8 cellular contexts compared by ENCODE assay signal in the genomic region with DNA sequence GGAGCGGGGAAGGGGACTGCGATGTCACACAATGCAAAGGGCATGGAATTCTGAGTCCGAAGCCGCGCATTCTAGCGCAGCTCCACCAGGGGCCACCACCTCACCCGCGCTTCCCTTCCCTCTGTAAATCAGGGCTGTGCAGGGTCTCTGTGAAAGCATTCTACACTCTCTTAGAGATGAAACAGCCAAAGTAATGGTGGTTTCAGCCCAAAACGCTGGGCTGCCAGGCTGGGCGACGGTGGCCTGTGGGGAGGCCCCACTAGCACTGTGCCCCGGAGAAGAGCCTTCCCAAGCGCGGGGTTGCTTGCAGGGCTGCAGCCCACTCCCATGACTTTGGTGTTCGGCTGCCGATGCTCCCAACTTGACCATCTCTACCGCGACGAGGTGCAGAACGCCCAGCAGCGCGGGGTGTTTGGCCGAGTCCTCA. TPM values are rescaled to one million over a fixed set of nuclear protein-coding genes. Genes with fewer than 3 reads are reported as not detected.
DNase-seq lines count a peak whose midpoint lies in the region; ATAC-seq and TF ChIP-seq lines count a peak whose summit lies in the region.

No MANE protein-coding gene starts in this region.

- peak overlapping the region; percentile 78 for H3K4me3 Mint-ChIP-seq in T-helper 17 cell

- no peak for DNase-seq in AG04450 (ENCODE audit: low read depth, low spot score)
- DNase-seq in T-helper 17 cell, result no peak
- DNase-seq in fibroblast of villous mesenchyme (ENCODE audit: low read depth), result no peak
- peak; percentile 63 for DNase-seq in sigmoid colon
- no peak for DNase-seq in inferior parietal cortex (ENCODE audit: extremely low spot score)
- no peak for DNase-seq in Ammon's horn (ENCODE audit: low spot score)

- H3K27ac ChIP-seq in AG04450 (ENCODE audit: low read depth, low read length) (no peak overlapping the region), sigmoid colon (no peak overlapping the region)

- peaks cover 3% of the 10 kb centered on the region for H3K36me3 Mint-ChIP-seq in T-helper 17 cell (ENCODE audit: low read depth)

- no peak for TF ChIP-seq EP300 in sigmoid colon (IDR thresholded peaks at IDR 0.05)

- ATAC-seq in T-helper 17 cell (no peak), HG03442 (IDR thresholded peaks at IDR 0.05; ENCODE audit: unreplicated experiment) (no peak)

- no peak for TF ChIP-seq POLR2A in sigmoid colon (IDR thresholded peaks at IDR 0.05)

- TF ChIP-seq CTCF in AG04450 (IDR thresholded peaks at IDR 0.05; ENCODE audit: low read depth, low read length), result peak; percentile 68
- TF ChIP-seq CTCF in GM12872 (IDR thresholded peaks at IDR 0.05; ENCODE audit: insufficient read depth, low read depth, low read length), result peak; percentile 68
- TF ChIP-seq CTCF in fibroblast of villous mesenchyme (IDR thresholded peaks at IDR 0.05; ENCODE audit: insufficient read depth, low read depth, low read length), result peak; percentile 70
- peak in 2 of 4 experiments; percentile 22 to 26 for TF ChIP-seq CTCF in sigmoid colon (IDR thresholded peaks at IDR 0.05)

- H3K9me3 ChIP-seq in AG04450 (ENCODE audit: control insufficient read depth, insufficient read depth, low read length) (peaks cover 9% of the 10 kb centered on the region; the same call in 1 of the 2 replicates), T-helper 17 cell (ENCODE audit: control insufficient read depth, low read length, poor library complexity, severe bottlenecking) (no peaks in the 10 kb centered on the region), sigmoid colon (no peaks in the 10 kb centered on the region)

- H3K4me3 ChIP-seq in AG04450 (ENCODE audit: low read depth, low read length) (no peak overlapping the region), fibroblast of villous mesenchyme (ENCODE audit: low read depth, low read length) (no peak overlapping the region), sigmoid colon (no peak overlapping the region)

- CTCF ChIA-PET in AG04450 (lab: Charles Lee), result interaction anchor here (1.0 to 3.3 kb wide), 8 partner anchors 8 to 158 kb away, joined by 3 to 13 read pairs (median 4); no protein-coding TSS in a partner anchor

- POLR2A ChIA-PET in AG04450 (lab: Yijun Ruan, JAX), result interaction anchor here (0.9 kb wide), 1 partner anchor 34 kb away, joined by 3 read pairs; no protein-coding TSS in a partner anchor

- H3K27me3 ChIP-seq in AG04450 (ENCODE audit: control insufficient read depth, insufficient read depth, low read length) (peaks cover 15% of the 10 kb centered on the region), sigmoid colon (peaks cover 26 to 89% (median 75%) of the 10 kb centered on the region in 3 donors)

- 45 to 80% methylated on average over 23 of the region's 23 CpGs for WGBS in sigmoid colon, 2 donors

- intact Hi-C loops in sigmoid colon (cut with DNase I), result no loop called here

- H3K4me1 ChIP-seq in sigmoid colon, result peaks cover 0 to 30% (median 19%) of the 10 kb centered on the region in 4 donors

- peak overlapping the region; percentile 98 for H3K27ac Mint-ChIP-seq in T-helper 17 cell

- H3K36me3 ChIP-seq in sigmoid colon, result no peaks in the 10 kb centered on the region

- peaks cover 65% of the 10 kb centered on the region for H3K4me1 Mint-ChIP-seq in T-helper 17 cell

- no peaks in the 10 kb centered on the region for H3K27me3 Mint-ChIP-seq in T-helper 17 cell

RNA-seq across cellular contexts. Expression of a gene that starts 11.4 kb away (rescaled TPM):
- 0.02 and 0.06 TPM in 2 replicates for polyA plus RNA-seq in AG04450 (2011; rRNA removed)
- not detected in 2 replicates for polyA minus RNA-seq in AG04450 (2011; rRNA and poly(A)+ RNA removed)
- 10 to 100 TPM in 1 of 2 donors, 1 to 10 TPM in 1; 5.3 to 12.2 TPM for total RNA-seq in T-helper 17 cell
- under 0.01 and 0.32 TPM in 2 replicates for total RNA-seq in fibroblast of villous mesenchyme
- not detected for total RNA-seq in sigmoid colon
- polyA plus RNA-seq in sigmoid colon, result 1 to 10 TPM in 2 of 3 donors, not detected in 1; 1.2 to 1.6 TPM

RNA-seq across cellular contexts. Expression of a gene that starts 15.3 kb away (rescaled TPM):
- polyA plus RNA-seq in AG04450 (2011; rRNA removed) (10.7 and 13.7 TPM in 2 replicates), sigmoid colon (10 to 100 TPM in 1 of 3 donors, 1 to 10 TPM in 2; 3.0 to 32.8 (median 5.3) TPM)
- 20.3 and 25.0 TPM in 2 replicates for polyA minus RNA-seq in AG04450 (2011; rRNA and poly(A)+ RNA removed)
- total RNA-seq in T-helper 17 cell (10 to 100 TPM; 47.7 to 60.1 TPM), fibroblast of villous mesenchyme (35.4 and 36.4 TPM in 2 replicates), sigmoid colon (10 to 100 TPM in 3 of 4 donors, 1 to 10 TPM in 1; 9.7 to 20.8 (median 19.5) TPM)

RNA-seq across cellular contexts. Expression of a gene that starts 22.1 kb away (rescaled TPM):
- polyA plus RNA-seq in AG04450 (2011; rRNA removed) (0.60 and 1.5 TPM in 2 replicates), sigmoid colon (1 to 10 TPM in 2 of 3 donors, under 1 TPM in 1; 0.23 to 6.1 (median 1.2) TPM)
- 0.17 and 0.32 TPM in 2 replicates for polyA minus RNA-seq in AG04450 (2011; rRNA and poly(A)+ RNA removed)
- total RNA-seq in T-helper 17 cell (1 to 10 TPM; 9.4 to 9.6 TPM), fibroblast of villous mesenchyme (1.3 and 3.5 TPM in 2 replicates), sigmoid colon (1 to 10 TPM; 1.3 to 7.2 (median 2.9) TPM)

RNA-seq across cellular contexts. Expression of a gene that starts 34.8 kb away (rescaled TPM):
- 1.3 and 2.0 TPM in 2 replicates for polyA plus RNA-seq in AG04450 (2011; rRNA removed)
- polyA minus RNA-seq in AG04450 (2011; rRNA and poly(A)+ RNA removed), result 1.6 and 1.7 TPM in 2 replicates
- 1 to 10 TPM; 2.2 to 5.6 TPM for total RNA-seq in T-helper 17 cell
- 0.64 and 2.6 TPM in 2 replicates for total RNA-seq in fibroblast of villous mesenchyme
- 100 to 1,000 TPM in 1 of 4 donors, 10 to 100 TPM in 3; 40.6 to 107 (median 85.2) TPM for total RNA-seq in sigmoid colon
- 1 to 10 TPM in 2 of 3 donors, under 1 TPM in 1; 0.46 to 7.3 (median 1.2) TPM for polyA plus RNA-seq in sigmoid colon

RNA-seq across cellular contexts. Expression of a gene that starts 35.4 kb away (rescaled TPM):
- polyA plus RNA-seq in AG04450 (2011; rRNA removed), result 0.07 and 0.11 TPM in 2 replicates
- polyA minus RNA-seq in AG04450 (2011; rRNA and poly(A)+ RNA removed), result not detected in 2 replicates
- total RNA-seq in T-helper 17 cell, result 1 to 10 TPM; 6.7 to 9.1 TPM
- total RNA-seq in fibroblast of villous mesenchyme, result under 0.01 and 0.32 TPM in 2 replicates
- 1 to 10 TPM; 1.8 to 8.6 (median 4.5) TPM for total RNA-seq in sigmoid colon
- polyA plus RNA-seq in sigmoid colon, result 1 to 10 TPM in 2 of 3 donors, under 1 TPM in 1; 0.46 to 3.1 (median 3.0) TPM
